Comparison of ENCODE assay signal across 8 cellular contexts in genomic region chr19:35135389-35135909, GRCh38. TPM values are rescaled to one million over a fixed set of nuclear protein-coding genes. Genes with fewer than 3 reads are reported as not detected.
DNase-seq lines count a peak whose midpoint lies in the region; ATAC-seq lines count a peak whose summit lies in the region.

No MANE protein-coding gene starts in this region.

- in situ Hi-C loops in ACHN (cut with HindIII; ENCODE audit: low pct_ligation_motif_present, low pct_unique_long_range_greater_than_20kb, low sequenced_read_pairs) = no loop called here

- DNase-seq in ACHN (peak; percentile 56), NCI-H345 treated with DMSO at 0.1 percent for 48 hours (lab: John Stamatoyannopoulos, UW; ENCODE audit: unreplicated experiment) (peak; percentile 46), ecto neural progenitor cell (ENCODE audit: low spot score) (peak; percentile 93), lung microvascular endothelial cell (ENCODE audit: low read depth in 2 of 2) (peak; percentile 61 to 80)
- peak; percentile 51 to 56 for DNase-seq in activated CD4-positive, alpha-beta T cell treated with anti-CD3 and anti-CD28 coated beads, Interleukin-2, amount 50 U/mL, for 4 hours
- peak; percentile 58 for DNase-seq in stimulated activated CD8-positive, alpha-beta memory T cell treated with anti-CD3 and anti-CD28 coated beads, Interleukin-15, amount 100 ng/mL, for 24 hours (ENCODE audit: low read depth)

- peak; percentile 65 for ATAC-seq in GM18907 (IDR thresholded peaks at IDR 0.05; ENCODE audit: unreplicated experiment)
- ATAC-seq in HG02938 (IDR thresholded peaks at IDR 0.05; ENCODE audit: unreplicated experiment) = no peak

RNA-seq across cellular contexts. Expression of gene LGI4, which starts 0.6 kb away (rescaled TPM):
- not detected in 2 replicates for total RNA-seq in lung microvascular endothelial cell

RNA-seq across cellular contexts. Expression of gene FXYD1, which starts 3.2 kb away (rescaled TPM):
- total RNA-seq in lung microvascular endothelial cell = not detected in 2 replicates

RNA-seq across cellular contexts. Expression of gene FXYD7, which starts 7.6 kb away (rescaled TPM):
- not detected in 2 replicates for total RNA-seq in lung microvascular endothelial cell

RNA-seq across cellular contexts. Expression of gene FXYD5, which starts 19.1 kb away (rescaled TPM):
- 14.2 and 17.9 TPM in 2 replicates for total RNA-seq in lung microvascular endothelial cell

RNA-seq across cellular contexts. Expression of gene FXYD3, which starts 19.8 kb away (rescaled TPM):
- total RNA-seq in lung microvascular endothelial cell = not detected in 2 replicates
